ENCODE assay signal across 8 cellular contexts in the genomic region with DNA sequence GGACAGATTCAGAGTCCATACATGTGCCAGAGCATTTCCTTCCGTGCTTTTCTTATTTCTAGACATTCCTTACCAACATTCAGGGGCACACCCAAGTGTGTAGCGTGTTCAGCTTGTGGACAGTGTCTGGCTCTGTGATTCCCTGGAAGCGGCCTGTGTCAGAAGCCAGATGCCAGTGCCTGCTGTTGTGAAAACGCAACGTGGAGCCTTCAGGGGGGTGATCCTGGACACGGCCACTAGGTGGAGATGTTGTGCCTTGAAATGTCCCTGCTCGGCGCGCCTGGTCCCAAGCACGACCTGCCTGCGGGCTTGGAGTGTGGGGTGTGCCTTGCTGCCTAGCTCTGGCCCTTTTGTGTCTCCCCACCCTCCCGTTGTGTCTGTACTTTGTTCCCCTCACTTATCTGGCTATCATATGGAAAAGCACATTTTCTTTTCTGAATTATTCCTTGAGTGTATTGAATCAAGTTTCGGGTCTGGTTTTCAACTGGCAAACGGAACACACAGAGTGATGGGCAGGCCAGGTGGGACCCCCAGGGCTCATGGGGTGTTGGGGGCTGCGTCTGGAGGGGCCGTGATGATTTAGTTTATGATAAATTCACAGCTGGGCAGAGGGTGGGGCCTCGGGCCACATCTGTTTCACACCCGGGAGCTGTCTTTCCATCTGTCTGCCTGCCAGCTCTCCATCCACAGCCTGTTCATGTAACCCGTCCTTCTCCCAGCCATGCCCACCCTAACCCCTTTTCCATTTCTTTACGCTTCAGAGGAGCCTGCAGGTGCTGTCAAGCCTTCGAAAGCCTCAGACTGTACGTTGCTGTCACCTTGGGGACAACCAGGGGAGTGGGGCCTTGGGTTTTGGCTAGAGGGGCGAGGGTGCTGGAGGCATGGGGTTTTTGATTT.
DNase-seq lines count a peak whose midpoint lies in the region; ATAC-seq and TF ChIP-seq lines count a peak whose summit lies in the region.

No MANE protein-coding gene starts in this region.

- H3K4me3 Mint-ChIP-seq in activated naive CD8-positive, alpha-beta T cell treated with anti-CD3 and anti-CD28 coated beads, Interleukin-2, amount 10 ng/mL, durations not matched to agents 7 days and 5 days, result no peak overlapping the region

- no peaks in the 10 kb centered on the region for H3K4me1 ChIP-seq in IMR-90 (ENCODE audit: control insufficient read depth, insufficient read depth, low read length)
- H3K4me1 ChIP-seq in heart left ventricle, result peaks cover 0 to 15% (median 8%) of the 10 kb centered on the region in 12 donors

- H3K36me3 ChIP-seq in IMR-90 (ENCODE audit: control insufficient read depth, insufficient read depth, low read length), result no peaks in the 10 kb centered on the region
- H3K36me3 ChIP-seq in heart left ventricle, result peaks cover 0 to 26% (median 12%) of the 10 kb centered on the region in 9 donors

- in situ Hi-C loops in IMR-90 (cut with MboI; ENCODE audit: low sequenced_read_pairs), result loop anchor here (5.0 to 25.0 kb wide), 4 partner anchors 603 to 1338 kb away; a partner anchor contains a TSS

- no peak overlapping the region for H3K14ac ChIP-seq in IMR-90 (replicated peaks; ENCODE audit: low read depth, low read length)

- H3K4me1 Mint-ChIP-seq in activated naive CD8-positive, alpha-beta T cell treated with anti-CD3 and anti-CD28 coated beads, Interleukin-2, amount 10 ng/mL, durations not matched to agents 7 days and 5 days, result peaks cover 9% of the 10 kb centered on the region

- CTCF ChIA-PET in IMR-90 (lab: Yijun Ruan, JAX), result interaction anchor here (0.6 to 1.0 kb wide), 3 partner anchors 249 to 446 kb away, joined by 3 read pairs; no protein-coding TSS in a partner anchor

- no peak overlapping the region for H3K9ac ChIP-seq in IMR-90 (ENCODE audit: low read depth, low read length)

- H3K27me3 ChIP-seq in IMR-90 (ENCODE audit: control insufficient read depth, insufficient read depth, low read length) (peaks cover 27% of the 10 kb centered on the region), heart left ventricle (no peaks in the 10 kb centered on the region)

- H3K27ac ChIP-seq in IMR-90 (ENCODE audit: insufficient read depth, low read length) (no peak overlapping the region), heart left ventricle (no peak overlapping the region)

- no peak overlapping the region for H2AK5ac ChIP-seq in IMR-90 (ENCODE audit: low read depth, low read length)

- no peak overlapping the region for H4K5ac ChIP-seq in IMR-90 (ENCODE audit: low read depth, low read length)

- peaks cover 3% of the 10 kb centered on the region for H3K27me3 Mint-ChIP-seq in activated naive CD8-positive, alpha-beta T cell treated with anti-CD3 and anti-CD28 coated beads, Interleukin-2, amount 10 ng/mL, durations not matched to agents 7 days and 5 days

- no peak overlapping the region for H2AFZ ChIP-seq in IMR-90 (replicated peaks; ENCODE audit: low read length, poor library complexity)

- no peak overlapping the region for H3K4ac ChIP-seq in IMR-90 (ENCODE audit: low read depth, low read length)

- TF ChIP-seq CTCF in IMR-90 (conservative IDR thresholded peaks at IDR 0.05; ENCODE audit: low read depth, low read length), result peak; percentile 66
- peak; percentile 70 to 83 (median 78) for TF ChIP-seq CTCF in heart left ventricle (IDR thresholded peaks at IDR 0.05)

- H2BK20ac ChIP-seq in IMR-90 (ENCODE audit: low read depth, low read length), result no peak overlapping the region

- H4K91ac ChIP-seq in IMR-90 (ENCODE audit: insufficient read depth, low read depth, low read length), result no peak overlapping the region

- WGBS in IMR-90 (ENCODE audit: extremely low coverage in 2 of 2, insufficient read length in 1 of 2), 2 experiments, result 66% methylated on average over 3 of the region's 23 CpGs; no CpG with 5 or more reads in 1 of the 2 experiments
- WGBS in heart left ventricle, 4 donors, result 69 to 79% (median 76%) methylated on average over 22 to 23 of the region's 23 CpGs

- H3K4me2 ChIP-seq in IMR-90 (ENCODE audit: low read depth, low read length), result no peak overlapping the region

- peak overlapping the region; percentile 3 for H2AK9ac ChIP-seq in IMR-90 (replicated peaks; ENCODE audit: low read depth, low read length, poor library complexity)

- H3K56ac ChIP-seq in IMR-90 (ENCODE audit: extremely low read depth, insufficient read depth, low read length), result no peak overlapping the region

- POLR2A ChIA-PET in IMR-90 (lab: Charles Lee; ENCODE audit: unreplicated experiment), result no interaction called here
- POLR2A ChIA-PET in activated naive CD8-positive, alpha-beta T cell treated with anti-CD3 and anti-CD28 coated beads, Interleukin-2, amount 10 ng/mL, durations not matched to agents 7 days and 5 days (lab: Charles Lee), result no interaction called here

- H2BK15ac ChIP-seq in IMR-90 (ENCODE audit: low read depth, low read length), result no peak overlapping the region

- no peak overlapping the region for H3K27ac Mint-ChIP-seq in activated naive CD8-positive, alpha-beta T cell treated with anti-CD3 and anti-CD28 coated beads, Interleukin-2, amount 10 ng/mL, durations not matched to agents 7 days and 5 days

- H3K79me1 ChIP-seq in IMR-90 (ENCODE audit: low read depth in 1 of 2, low read length in 2 of 2), result no peaks in the 10 kb centered on the region

- no peak for TF ChIP-seq POLR2A in IMR-90 (IDR thresholded peaks at IDR 0.05; ENCODE audit: low read depth, low read length)
- TF ChIP-seq POLR2A in heart left ventricle (IDR thresholded peaks at IDR 0.05), result no peak

- no peaks in the 10 kb centered on the region for H3K9me3 Mint-ChIP-seq in activated naive CD8-positive, alpha-beta T cell treated with anti-CD3 and anti-CD28 coated beads, Interleukin-2, amount 10 ng/mL, durations not matched to agents 7 days and 5 days

- dilution Hi-C loops in IMR-90 (cut with HindIII; ENCODE audit: low sequenced_read_pairs, unreplicated experiment), result no loop called here

- no peaks in the 10 kb centered on the region for H3K9me1 ChIP-seq in IMR-90 (ENCODE audit: insufficient read depth, low read length)

- DNase-seq in ELF-1 (ENCODE audit: low read depth, low spot score) (peak; percentile 88), IMR-90 (peak; percentile 34), SKM-1 treated with dmso at 0.1 percent for 144 hours (lab: John Stamatoyannopoulos, UW; ENCODE audit: unreplicated experiment) (peak; percentile 60), heart left ventricle (peak; percentile 56 to 81 (median 61)), renal cortical epithelial cell (ENCODE audit: low read depth) (peak; percentile 15), NCI-H187 (lab: John Stamatoyannopoulos, UW) (no peak)
- DNase-seq in activated naive CD8-positive, alpha-beta T cell treated with anti-CD3 and anti-CD28 coated beads, Interleukin-2, amount 10 ng/mL, durations not matched to agents 7 days and 5 days, result peak; percentile 66

- no peaks in the 10 kb centered on the region for H3K36me3 Mint-ChIP-seq in activated naive CD8-positive, alpha-beta T cell treated with anti-CD3 and anti-CD28 coated beads, Interleukin-2, amount 10 ng/mL, durations not matched to agents 7 days and 5 days

- TF ChIP-seq RAD21 in IMR-90 (IDR thresholded peaks at IDR 0.05; ENCODE audit: low read length), result peak; percentile 72

- H3K4me3 ChIP-seq in IMR-90 (ENCODE audit: insufficient read depth, low read depth, low read length), result no peak overlapping the region
- no peak overlapping the region for H3K4me3 ChIP-seq in heart left ventricle

- H3K9me3 ChIP-seq in IMR-90 (ENCODE audit: control insufficient read depth, insufficient read depth, low read length) (no peaks in the 10 kb centered on the region; the same call in 1 of the 2 replicates), heart left ventricle (no peaks in the 10 kb centered on the region)

- no peak overlapping the region for H2BK120ac ChIP-seq in IMR-90 (ENCODE audit: low read depth, low read length)

- H3K23ac ChIP-seq in IMR-90 (ENCODE audit: low read depth, low read length), result no peak overlapping the region

- H4K8ac ChIP-seq in IMR-90 (ENCODE audit: low read depth in 2 of 2, low read length in 2 of 2), result no peak overlapping the region

- no peak overlapping the region for H2BK5ac ChIP-seq in IMR-90 (ENCODE audit: low read depth, low read length, poor library complexity, severe bottlenecking)

- no TSS peak for BruUV-seq in IMR-90 (replicated peaks; lab: Mats Ljungman, UMichigan)

- H4K20me1 ChIP-seq in IMR-90 (ENCODE audit: insufficient read depth, low read length), result no peaks in the 10 kb centered on the region

- intact Hi-C loops in IMR-90 (cut with micrococcal nuclease) (loop anchor here (5.0 to 10.0 kb wide), 3 partner anchors 248 to 588 kb away; no protein-coding TSS in a partner anchor), heart left ventricle (cut with DNase I) (loop anchor here (2.0 to 10.0 kb wide), 17 partner anchors 53 to 1196 kb away; a partner anchor contains a TSS)

- ATAC-seq in IMR-90 (ENCODE audit: low read depth), result peak; percentile 79
- ATAC-seq in activated naive CD8-positive, alpha-beta T cell treated with anti-CD3 and anti-CD28 coated beads, Interleukin-2, amount 10 ng/mL, durations not matched to agents 7 days and 5 days (ENCODE audit: low read depth), result peak; percentile 54
- ATAC-seq in heart left ventricle, result peak; percentile 45 to 71 (median 65)
- no peak for ATAC-seq in HG03521 (IDR thresholded peaks at IDR 0.05; ENCODE audit: unreplicated experiment)

- H3K18ac ChIP-seq in IMR-90 (ENCODE audit: low read depth, low read length), result no peak overlapping the region

TF ChIP-seq in IMR-90, 13 proteins besides CTCF, POLR2A, EP300 and RAD21:
- TF ChIP-seq, protein P1, sequence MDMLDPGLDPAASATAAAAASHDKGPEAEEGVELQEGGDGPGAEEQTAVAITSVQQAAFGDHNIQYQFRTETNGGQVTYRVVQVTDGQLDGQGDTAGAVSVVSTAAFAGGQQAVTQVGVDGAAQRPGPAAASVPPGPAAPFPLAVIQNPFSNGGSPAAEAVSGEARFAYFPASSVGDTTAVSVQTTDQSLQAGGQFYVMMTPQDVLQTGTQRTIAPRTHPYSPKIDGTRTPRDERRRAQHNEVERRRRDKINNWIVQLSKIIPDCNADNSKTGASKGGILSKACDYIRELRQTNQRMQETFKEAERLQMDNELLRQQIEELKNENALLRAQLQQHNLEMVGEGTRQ (IDR thresholded peaks at IDR 0.05; ENCODE audit: low read depth, low read length), result no peak
- TF ChIP-seq SMC3 (IDR thresholded peaks at IDR 0.05; ENCODE audit: low read depth, low read length), result peak; percentile 61

Comparison
In these comparisons a context has a peak if more than half of its experiments do, and no peak if none do; other contexts are left out.
1. DNase-seq: peak in ELF-1 (single experiment), IMR-90 (single experiment), SKM-1 treated with dmso at 0.1 percent for 144 hours (single experiment), activated naive CD8-positive, alpha-beta T cell treated with anti-CD3 and anti-CD28 coated beads, Interleukin-2, amount 10 ng/mL, durations not matched to agents 7 days and 5 days (single experiment), heart left ventricle (5 of 5) and renal cortical epithelial cell (single experiment); none in NCI-H187 (0 of 2).